ENCODE assay signal across 1 cellular context in genomic region chr3:69051796-69052566, GRCh38.
TF ChIP-seq lines count a peak whose summit lies in the region.

Gene TMF1, minus strand, starts transcription at chr3:69052333. Its CDS starts 247 bp downstream, at chr3:69052086.

TF ChIP-seq in HepG2, 621 proteins besides CTCF, POLR2A, EP300 and RAD21 (continued from another document and continues in another):
- TF ChIP-seq PRDM10 (CRISPR knock-in tag; IDR thresholded peaks at IDR 0.05; ENCODE audit: low read depth): no peak
- TF ChIP-seq ZNF30 (CRISPR knock-in tag; IDR thresholded peaks at IDR 0.05): no peak
- TF ChIP-seq RORA (CRISPR knock-in tag; IDR thresholded peaks at IDR 0.05): no peak
- no peak for TF ChIP-seq ATAD3A (CRISPR knock-in tag; IDR thresholded peaks at IDR 0.05)
- TF ChIP-seq THAP9 (CRISPR knock-in tag; IDR thresholded peaks at IDR 0.05; ENCODE audit: borderline replicate concordance): peak; percentile 59
- peak; percentile 82; the same call in 1 of the 2 replicates for TF ChIP-seq TMF1 (CRISPR knock-in tag; IDR thresholded peaks at IDR 0.05; ENCODE audit: low read depth)
- peak; percentile 74; the same call in 1 of the 2 replicates for TF ChIP-seq ZFP91 (CRISPR knock-in tag; IDR thresholded peaks at IDR 0.05; ENCODE audit: borderline replicate concordance)
- peak; percentile 60 for TF ChIP-seq CBX1 (IDR thresholded peaks at IDR 0.05; ENCODE audit: low read depth)
- TF ChIP-seq ERF (CRISPR knock-in tag; IDR thresholded peaks at IDR 0.05): no peak; the same call in 1 of the 2 replicates
- TF ChIP-seq ZNF563 (CRISPR knock-in tag; IDR thresholded peaks at IDR 0.05): no peak; the same call in 1 of the 2 replicates
- 0 out of 2 replicates have a peak, but pooled peaks have one; percentile 10 for TF ChIP-seq ZFYVE20 (CRISPR knock-in tag; IDR thresholded peaks at IDR 0.05; ENCODE audit: borderline replicate concordance, low read depth)
- TF ChIP-seq ZNF616 (CRISPR knock-in tag; IDR thresholded peaks at IDR 0.05; ENCODE audit: low read depth): 0 out of 2 replicates have a peak, but pooled peaks have one; percentile 64
- no peak for TF ChIP-seq ZNF296 (CRISPR knock-in tag; conservative IDR thresholded peaks at IDR 0.05)
- TF ChIP-seq ZC3H4 (CRISPR knock-in tag; IDR thresholded peaks at IDR 0.05; ENCODE audit: borderline replicate concordance): no peak
- no peak for TF ChIP-seq ZBTB37 (CRISPR knock-in tag; IDR thresholded peaks at IDR 0.05)
- TF ChIP-seq ATF6 (CRISPR knock-in tag; conservative IDR thresholded peaks at IDR 0.05): no peak
- TF ChIP-seq PRPF4 (IDR thresholded peaks at IDR 0.05; ENCODE audit: low read depth, low read length, poor library complexity, severe bottlenecking): no peak
- TF ChIP-seq PHF20 (CRISPR knock-in tag; IDR thresholded peaks at IDR 0.05): peak; percentile 77
- TF ChIP-seq THAP8 (CRISPR knock-in tag; IDR thresholded peaks at IDR 0.05; ENCODE audit: borderline replicate concordance): 0 out of 2 replicates have a peak, but pooled peaks have one; percentile 18
- no peak for TF ChIP-seq PTBP1 (IDR thresholded peaks at IDR 0.05; ENCODE audit: low read depth, low read length, poor library complexity, severe bottlenecking)
- TF ChIP-seq HNF1B (CRISPR knock-in tag; IDR thresholded peaks at IDR 0.05): peak; percentile 85
- TF ChIP-seq NR3C1 (CRISPR knock-in tag; IDR thresholded peaks at IDR 0.05): no peak
- TF ChIP-seq ZNF225 (CRISPR knock-in tag; IDR thresholded peaks at IDR 0.05): peak; percentile 51; the same call in 1 of the 2 replicates
- TF ChIP-seq ESRRA (CRISPR knock-in tag; IDR thresholded peaks at IDR 0.05; ENCODE audit: low read depth): 0 out of 2 replicates have a peak, but pooled peaks have one; percentile 16
- TF ChIP-seq NR2F1 (CRISPR knock-in tag; IDR thresholded peaks at IDR 0.05): no peak
- TF ChIP-seq FOXO1 (CRISPR knock-in tag; IDR thresholded peaks at IDR 0.05): no peak; the same call in 1 of the 2 replicates
- TF ChIP-seq KAT7 (CRISPR knock-in tag; IDR thresholded peaks at IDR 0.05; ENCODE audit: borderline replicate concordance): no peak
- TF ChIP-seq RBAK (CRISPR knock-in tag; IDR thresholded peaks at IDR 0.05): no peak
- TF ChIP-seq ZNF253 (CRISPR knock-in tag; IDR thresholded peaks at IDR 0.05; ENCODE audit: borderline replicate concordance): 0 out of 2 replicates have a peak, but pooled peaks have one; percentile 43
- peak; percentile 90 for TF ChIP-seq KAT8 (CRISPR knock-in tag; IDR thresholded peaks at IDR 0.05)
- TF ChIP-seq ZZZ3 (CRISPR knock-in tag; IDR thresholded peaks at IDR 0.05; ENCODE audit: borderline replicate concordance): no peak
- 0 out of 2 replicates have a peak, but pooled peaks have one; percentile 15 for TF ChIP-seq FOSL2 (CRISPR knock-in tag; IDR thresholded peaks at IDR 0.05)
- no peak for TF ChIP-seq NFE2 (CRISPR knock-in tag; IDR thresholded peaks at IDR 0.05)
- TF ChIP-seq KDM4B (CRISPR knock-in tag; IDR thresholded peaks at IDR 0.05): no peak
- no peak for TF ChIP-seq ZBTB8A (CRISPR knock-in tag; IDR thresholded peaks at IDR 0.05; ENCODE audit: borderline replicate concordance, low read depth)
- TF ChIP-seq ZNF841 (CRISPR knock-in tag; IDR thresholded peaks at IDR 0.05; ENCODE audit: borderline replicate concordance): no peak
- peak; percentile 91 for TF ChIP-seq ATF1 (CRISPR knock-in tag; IDR thresholded peaks at IDR 0.05)
- peak; percentile 64 for TF ChIP-seq TGIF2 (CRISPR knock-in tag; IDR thresholded peaks at IDR 0.05)
- peak; percentile 72 for TF ChIP-seq UBTF (CRISPR knock-in tag; IDR thresholded peaks at IDR 0.05)
- 0 out of 2 replicates have a peak, but pooled peaks have one; percentile 47 for TF ChIP-seq ZNF607 (CRISPR knock-in tag; IDR thresholded peaks at IDR 0.05; ENCODE audit: borderline replicate concordance)
